In genomic region chr4:139607302-139608060, GRCh38 we compare ENCODE assay signal across 12 cellular contexts. TPM values are rescaled to one million over a fixed set of nuclear protein-coding genes. Genes with fewer than 3 reads are reported as not detected.
DNase-seq lines count a peak whose midpoint lies in the region; ATAC-seq, FAIRE-seq and TF ChIP-seq lines count a peak whose summit lies in the region.
"Had no signal": no experiment of that assay in that cellular context is flagged by ENCODE, and none has a peak within 500 bp of the region (broad histone marks: within the 10 kb centered on the region; RNA-seq: fewer than 3 reads in every experiment).

No MANE protein-coding gene starts in this region.

- peak overlapping the region; percentile 55 for H3K9ac ChIP-seq in Loucy (ENCODE audit: low read depth, low read length, poor library complexity, severe bottlenecking)

- H3K4me3 ChIP-seq in Loucy (ENCODE audit: low read length, poor library complexity, severe bottlenecking) (peak overlapping the region; percentile 67), epithelial cell of esophagus (ENCODE audit: low read length) (no peak overlapping the region)
- H3K4me3 ChIP-seq: prostate gland had no signal

- no peaks in the 10 kb centered on the region for H4K20me1 ChIP-seq in Loucy (ENCODE audit: insufficient read depth, low read length, poor library complexity, severe bottlenecking)

- H3F3A ChIP-seq in Loucy (ENCODE audit: low read depth) = no peaks in the 10 kb centered on the region

- no peak overlapping the region for H2AFZ ChIP-seq in Loucy (ENCODE audit: low read length)

- no peak for DNase-seq in D721Med (ENCODE audit: insufficient read length, low spot score)
- peak; percentile 31 for DNase-seq in epithelial cell of esophagus (ENCODE audit: low read depth)
- no peak for DNase-seq in sciatic nerve (ENCODE audit: low spot score)
- no peak for DNase-seq in HT-29 (ENCODE audit: low spot score)
- DNase-seq in NK-92 treated with Interleukin-12 subunit alpha and Interleukin-12 subunit beta, amount 100 ng/mL, for 24 hours (lab: John Stamatoyannopoulos, UW) = no peak
- no peak for DNase-seq in NCI-H1105 treated with DMSO at 0.1 percent for 48 hours (lab: John Stamatoyannopoulos, UW)
- DNase-seq: activated gamma-delta T cell, hypothalamus, NCI-H526 had no signal

- no peaks in the 10 kb centered on the region for H3K9me2 ChIP-seq in Loucy (replicated peaks; ENCODE audit: low read depth, low read length)

- no peaks in the 10 kb centered on the region for H3K79me2 ChIP-seq in Loucy (ENCODE audit: insufficient read depth, low read length)

- H3K9me3 ChIP-seq in Loucy (ENCODE audit: insufficient read depth, low read depth, low read length) = no peaks in the 10 kb centered on the region
- H3K9me3 ChIP-seq: prostate gland had no signal

- peak; percentile 80 for FAIRE-seq in D721Med (lab: Jason Lieb, UNC)
- FAIRE-seq: RCC 7860 had no signal

- intact Hi-C loops in sciatic nerve (cut with DNase I) = no loop called here

- H3K4me2 ChIP-seq in Loucy (ENCODE audit: low read depth, low read length, poor library complexity, severe bottlenecking) = peak overlapping the region; percentile 67

- no peaks in the 10 kb centered on the region for H3K36me3 ChIP-seq in Loucy (ENCODE audit: insufficient read depth, low read length)
- H3K36me3 ChIP-seq: prostate gland had no signal

- TF ChIP-seq CTCF in D721Med (IDR thresholded peaks at IDR 0.05; ENCODE audit: insufficient read depth, missing control alignments) = no peak
- no peak for TF ChIP-seq CTCF in Loucy (conservative IDR thresholded peaks at IDR 0.05; ENCODE audit: low read length)
- TF ChIP-seq CTCF in epithelial cell of esophagus (IDR thresholded peaks at IDR 0.05; ENCODE audit: insufficient read depth, low read depth, low read length, missing control alignments) = no peak

- no peaks in the 10 kb centered on the region for H3K27me3 ChIP-seq in Loucy (ENCODE audit: insufficient read depth, low read length, poor library complexity, severe bottlenecking)

- H3K4me1 ChIP-seq in Loucy (ENCODE audit: insufficient read depth, low read length, poor library complexity, severe bottlenecking) = peaks cover 16% of the 10 kb centered on the region
- H3K4me1 ChIP-seq: prostate gland had no signal

- peak; percentile 65 for ATAC-seq in sciatic nerve

RNA-seq across cellular contexts. Expression of gene SETD7, which starts 51.5 kb away (rescaled TPM):
- 56.9 TPM for total RNA-seq in sciatic nerve
- total RNA-seq in HT-29 (2014; rRNA removed; shearing (Covaris generic)) = 30.5 and 30.8 TPM in 2 replicates

RNA-seq across cellular contexts. Expression of gene MGST2, which starts 58.1 kb away (rescaled TPM):
- total RNA-seq in sciatic nerve = 42.8 TPM
- 30.5 and 32.8 TPM in 2 replicates for total RNA-seq in HT-29 (2014; rRNA removed; shearing (Covaris generic))
